Comparison of ENCODE assay signal across 35 cellular contexts in the genomic region with DNA sequence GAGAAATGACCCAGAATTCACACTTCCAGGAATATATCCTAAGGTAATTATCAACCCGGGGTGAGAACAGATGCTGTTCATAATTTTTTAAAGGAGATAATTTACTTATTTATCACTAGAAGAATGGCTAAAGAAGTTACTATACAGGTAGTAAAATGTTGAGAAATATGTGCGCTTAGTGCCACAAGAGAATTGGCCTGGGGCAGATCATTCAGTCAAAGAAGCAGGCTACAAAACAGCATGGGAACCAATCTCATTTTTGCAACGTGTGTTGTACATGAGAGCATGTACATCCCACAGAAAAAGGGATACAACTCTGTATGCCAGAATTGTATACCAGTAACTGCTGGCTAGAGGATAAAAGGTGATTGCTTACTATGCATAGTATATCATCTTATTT.
"Had no signal": no experiment of that assay in that cellular context is flagged by ENCODE, and none has a peak within 500 bp of the region (broad histone marks: within the 10 kb centered on the region; RNA-seq: fewer than 3 reads in every experiment).

No MANE protein-coding gene starts in this region.

- H3K9ac ChIP-seq: KMS-11 had no signal

- H3K27ac ChIP-seq: KMS-11 had no signal

- H3K27me3 ChIP-seq: MG63 had no signal

- H3K4me3 ChIP-seq: MG63 had no signal

- H3K4me2 ChIP-seq: KMS-11 had no signal

- H3K36me3 ChIP-seq: MG63 had no signal

- DNase-seq: Karpas-422, Kasumi-1, KG1, MG63, MM.1S, MV-4-11, NCI-H1048, NCI-H1092, NCI-H1092 treated with DMSO at 0.1 percent for 48 hours, NCI-H1105, NCI-H1105 treated with DMSO at 0.1 percent for 48 hours, NCI-H1417, NCI-H1417 treated with DMSO at 0.1 percent for 48 hours, NCI-H1436, NCI-H1436 treated with DMSO at 0.1 percent for 48 hours, NCI-H146, NCI-H1694, NCI-H1694 treated with DMSO at 0.1 percent for 48 hours, NCI-H187, NCI-H187 treated with DMSO at 0.1 percent for 48 hours, NCI-H1930, NCI-H2029, NCI-H2029 treated with DMSO at 0.1 percent for 48 hours, NCI-H2081, NCI-H2081 treated with DMSO at 0.1 percent for 48 hours, NCI-H2107, NCI-H2171, NCI-H2171 treated with DMSO at 0.1 percent for 48 hours, NCI-H2227 treated with DMSO at 0.1 percent for 48 hours, NCI-H226, NCI-H345, NCI-H446, NCI-H446 treated with DMSO at 0.1 percent for 48 hours, NCI-H510A had no signal

- H3K9me3 ChIP-seq: MG63 had no signal
